21 cellular contexts compared by ENCODE assay signal in the genomic region with DNA sequence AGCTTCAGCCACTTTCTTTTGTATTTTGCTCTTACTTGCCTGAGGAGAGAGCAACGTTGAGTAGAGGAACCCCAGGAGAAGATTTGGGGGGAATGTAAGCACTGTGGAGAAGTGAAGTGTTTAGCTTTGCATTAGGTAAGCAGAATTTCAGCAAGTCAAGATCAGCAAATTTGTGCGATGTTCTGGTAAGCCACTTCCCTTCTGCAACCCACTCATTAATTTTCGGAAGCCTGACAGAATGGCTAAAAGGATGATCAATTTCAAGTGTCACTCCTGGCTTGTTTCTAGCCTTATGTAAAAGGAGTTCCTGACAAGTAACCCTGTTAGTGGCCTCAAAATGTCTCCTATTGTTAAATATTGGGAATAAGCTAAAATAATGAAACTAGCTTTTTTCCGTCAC. TPM values are rescaled to one million over a fixed set of nuclear protein-coding genes. Genes with fewer than 3 reads are reported as not detected.
"Had no signal": no experiment of that assay in that cellular context is flagged by ENCODE, and none has a peak within 500 bp of the region (broad histone marks: within the 10 kb centered on the region; RNA-seq: fewer than 3 reads in every experiment).

No MANE protein-coding gene starts in this region.

- H3K36me3 ChIP-seq: esophagus squamous epithelium, sigmoid colon, spleen, suprapubic skin had no signal

- H3K9me3 ChIP-seq: esophagus squamous epithelium, sigmoid colon, spleen, suprapubic skin had no signal

- H3K4me3 ChIP-seq: esophagus squamous epithelium, sigmoid colon, spleen, suprapubic skin had no signal

- H3K27me3 ChIP-seq: esophagus squamous epithelium, sigmoid colon, suprapubic skin had no signal

- DNase-seq: activated CD4-positive, alpha-beta T cell treated with anti-CD3 and anti-CD28 coated beads, Interleukin-2, amount 50 U/mL, for 1 hour; activated CD8-positive, alpha-beta memory T cell treated with anti-CD3 and anti-CD28 coated beads for 24 hours; activated naive CD4-positive, alpha-beta T cell; aorta; cortex of kidney; effector CD4-positive, alpha-beta T cell; esophagus squamous epithelium; hippocampal formation; midbrain; sigmoid colon; spleen; trophoblast cell had no signal

- ATAC-seq: activated CD4-positive, CD25-positive, alpha-beta regulatory T cell treated with anti-CD3 and anti-CD28 coated beads, Interleukin-2, amount 50 U/mL, for 24 hours; left lobe of liver had no signal

- H3K27ac ChIP-seq: esophagus squamous epithelium, sigmoid colon, spleen, suprapubic skin had no signal

- H3K4me1 ChIP-seq: esophagus squamous epithelium, sigmoid colon, spleen had no signal

RNA-seq across cellular contexts. Expression of a gene that starts 48.5 kb away (rescaled TPM):
- total RNA-seq: aorta, esophagus squamous epithelium, fibroblast of villous mesenchyme, glomerular endothelial cell, left lobe of liver, lung microvascular endothelial cell, osteocyte, pulmonary artery endothelial cell, sigmoid colon, spleen, suprapubic skin had no signal
- polyA plus RNA-seq: aorta, keratinocyte, sigmoid colon, spleen had no signal
